8 cellular contexts compared by ENCODE assay signal in the genomic region with DNA sequence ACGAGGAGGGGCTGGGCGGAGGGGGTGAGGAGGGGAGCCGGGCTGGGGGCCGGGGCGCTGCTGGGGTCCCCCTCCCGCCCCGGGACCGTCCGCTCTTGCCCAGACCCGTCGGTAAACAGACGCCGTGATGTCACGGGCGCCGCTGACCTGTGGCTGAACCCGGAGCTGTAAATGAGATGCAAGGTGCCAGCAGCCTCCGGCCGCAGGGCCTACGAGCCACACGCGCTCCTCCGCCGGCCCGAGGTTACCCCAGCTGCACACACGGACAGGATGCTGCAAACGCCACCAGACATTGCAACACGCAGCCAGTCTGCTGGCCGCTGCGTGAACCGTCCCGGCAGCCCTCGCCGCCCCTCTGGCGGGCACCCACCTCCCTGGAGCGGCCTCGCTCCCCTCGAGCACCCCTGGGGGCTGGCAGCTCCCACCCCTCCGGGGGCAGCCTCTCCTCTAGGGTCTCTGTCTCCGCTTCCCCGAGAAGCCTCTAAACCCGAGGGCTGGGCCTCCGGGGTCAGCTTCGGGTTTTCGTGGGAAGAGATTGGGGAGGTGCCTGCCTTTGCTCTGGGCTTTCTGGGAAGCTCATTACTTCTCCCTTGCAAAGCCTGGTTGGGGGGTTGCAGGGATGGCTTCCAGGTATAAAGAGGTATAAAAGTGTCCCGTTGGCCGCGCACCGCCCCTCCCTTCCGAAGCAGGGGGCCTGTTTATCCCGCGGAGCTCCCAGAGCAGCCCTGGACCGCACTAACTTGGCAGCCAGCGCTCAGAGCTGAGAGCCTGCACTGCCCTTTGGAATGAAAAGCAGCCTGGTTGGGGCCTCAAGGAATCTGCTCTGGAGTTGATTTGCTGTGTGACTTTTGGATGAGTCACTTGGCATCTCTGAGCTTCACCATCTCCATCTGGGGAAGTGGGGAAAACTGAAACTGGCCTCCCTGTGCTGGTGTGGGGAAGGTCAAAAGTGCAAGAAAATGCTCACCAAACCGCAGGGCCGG. TPM values are rescaled to one million over a fixed set of nuclear protein-coding genes. Genes with fewer than 3 reads are reported as not detected.
DNase-seq lines count a peak whose midpoint lies in the region; ATAC-seq and TF ChIP-seq lines count a peak whose summit lies in the region.

No MANE protein-coding gene starts in this region.

- peak; percentile 94 for DNase-seq in DMS53 (lab: John Stamatoyannopoulos, UW)
- peak; percentile 89 for DNase-seq in WTC11 (ENCODE audit: low spot score)
- DNase-seq in foreskin fibroblast = peak; percentile 95 to 99
- DNase-seq in natural killer cell treated with Interleukin-12 subunit alpha and Interleukin-12 subunit beta and Interleukin-15 and Interleukin-18, amount 100 ng/mL, for 72 hours (ENCODE audit: low spot score) = peak; percentile 89
- no peak for DNase-seq in middle frontal gyrus (ENCODE audit: extremely low spot score, low spot score)
- no peak for DNase-seq in effector CD4-positive, alpha-beta T cell
- no peak for DNase-seq in stimulated activated naive CD4-positive, alpha-beta T cell treated with Interleukin-2 at 50 U/mL for 16 hours (lab: John Stamatoyannopoulos, UW)

- H3K27me3 Mint-ChIP-seq in WTC11 (ENCODE audit: low read depth) = peaks cover 5% of the 10 kb centered on the region; the same call in 1 of the 2 replicates
- H3K27me3 Mint-ChIP-seq in natural killer cell treated with Interleukin-12 subunit alpha and Interleukin-12 subunit beta and Interleukin-15 and Interleukin-18, amount 100 ng/mL, for 72 hours = no peaks in the 10 kb centered on the region

- ATAC-seq in HG03432 (IDR thresholded peaks at IDR 0.05; ENCODE audit: unreplicated experiment) = peak; percentile 77
- ATAC-seq in WTC11 = peak; percentile 64
- ATAC-seq in natural killer cell treated with Interleukin-12 subunit alpha and Interleukin-12 subunit beta and Interleukin-15 and Interleukin-18, amount 100 ng/mL, for 72 hours = peak; percentile 88 to 94

- H3K27ac Mint-ChIP-seq in WTC11 = no peak overlapping the region
- H3K27ac Mint-ChIP-seq in natural killer cell treated with Interleukin-12 subunit alpha and Interleukin-12 subunit beta and Interleukin-15 and Interleukin-18, amount 100 ng/mL, for 72 hours = peak overlapping the region in 1 of 2 donors; percentile 79

- H3K36me3 Mint-ChIP-seq in WTC11 = no peaks in the 10 kb centered on the region
- H3K36me3 Mint-ChIP-seq in natural killer cell treated with Interleukin-12 subunit alpha and Interleukin-12 subunit beta and Interleukin-15 and Interleukin-18, amount 100 ng/mL, for 72 hours = no peaks in the 10 kb centered on the region

- POLR2A ChIA-PET in WTC11 (lab: Charles Lee) = interaction anchor here (0.5 to 2.8 kb wide), 5 partner anchors 21 to 569 kb away, joined by 3 to 60 read pairs (median 5); partner anchors contain the start of gene DHRS3

- CTCF ChIA-PET in WTC11 (lab: Charles Lee) = interaction anchor here (1.1 to 8.2 kb wide), 10 partner anchors 20 to 321 kb away, joined by 3 to 67 read pairs (median 4); partner anchors contain the start of gene DHRS3

- TF ChIP-seq CTCF in WTC11 (IDR thresholded peaks at IDR 0.05) = no peak
- TF ChIP-seq CTCF in foreskin fibroblast (IDR thresholded peaks at IDR 0.05; ENCODE audit: low read depth, low read length) = no peak

- no peaks in the 10 kb centered on the region for H3K9me3 Mint-ChIP-seq in WTC11
- no peaks in the 10 kb centered on the region for H3K9me3 Mint-ChIP-seq in natural killer cell treated with Interleukin-12 subunit alpha and Interleukin-12 subunit beta and Interleukin-15 and Interleukin-18, amount 100 ng/mL, for 72 hours

- H3K4me1 Mint-ChIP-seq in WTC11 = peaks cover 61% of the 10 kb centered on the region
- H3K4me1 Mint-ChIP-seq in natural killer cell treated with Interleukin-12 subunit alpha and Interleukin-12 subunit beta and Interleukin-15 and Interleukin-18, amount 100 ng/mL, for 72 hours (ENCODE audit: low read depth in 2 of 2) = peaks cover 59 to 61% of the 10 kb centered on the region in 2 donors

- peak overlapping the region; percentile 19 to 44 for H3K4me3 ChIP-seq in foreskin fibroblast (ENCODE audit: low read depth in 1 of 2, low read length in 2 of 2)

- peak overlapping the region; percentile 61 for H3K4me3 Mint-ChIP-seq in WTC11
- peak overlapping the region; percentile 87 for H3K4me3 Mint-ChIP-seq in natural killer cell treated with Interleukin-12 subunit alpha and Interleukin-12 subunit beta and Interleukin-15 and Interleukin-18, amount 100 ng/mL, for 72 hours

TF ChIP-seq in WTC11, 78 proteins besides CTCF, POLR2A, EP300 and RAD21:
- TF ChIP-seq, protein P1, sequence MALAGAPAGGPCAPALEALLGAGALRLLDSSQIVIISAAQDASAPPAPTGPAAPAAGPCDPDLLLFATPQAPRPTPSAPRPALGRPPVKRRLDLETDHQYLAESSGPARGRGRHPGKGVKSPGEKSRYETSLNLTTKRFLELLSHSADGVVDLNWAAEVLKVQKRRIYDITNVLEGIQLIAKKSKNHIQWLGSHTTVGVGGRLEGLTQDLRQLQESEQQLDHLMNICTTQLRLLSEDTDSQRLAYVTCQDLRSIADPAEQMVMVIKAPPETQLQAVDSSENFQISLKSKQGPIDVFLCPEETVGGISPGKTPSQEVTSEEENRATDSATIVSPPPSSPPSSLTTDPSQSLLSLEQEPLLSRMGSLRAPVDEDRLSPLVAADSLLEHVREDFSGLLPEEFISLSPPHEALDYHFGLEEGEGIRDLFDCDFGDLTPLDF (CRISPR knock-in tag; IDR thresholded peaks at IDR 0.05) = no peak
- TF ChIP-seq TEAD4 (CRISPR knock-in tag; IDR thresholded peaks at IDR 0.05) = no peak
- TF ChIP-seq, protein P2, sequence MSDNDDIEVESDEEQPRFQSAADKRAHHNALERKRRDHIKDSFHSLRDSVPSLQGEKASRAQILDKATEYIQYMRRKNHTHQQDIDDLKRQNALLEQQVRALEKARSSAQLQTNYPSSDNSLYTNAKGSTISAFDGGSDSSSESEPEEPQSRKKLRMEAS (CRISPR knock-in tag; IDR thresholded peaks at IDR 0.05) = peak; percentile 94
- 0 out of 2 replicates have a peak, but pooled peaks have one; percentile 18 for TF ChIP-seq MYBL2 (CRISPR knock-in tag; IDR thresholded peaks at IDR 0.05)
- no peak for TF ChIP-seq ZNF263 (CRISPR knock-in tag; IDR thresholded peaks at IDR 0.05; ENCODE audit: low read depth)
- TF ChIP-seq FOXK1 (CRISPR knock-in tag; IDR thresholded peaks at IDR 0.05) = peak; percentile 84
- TF ChIP-seq ZNF423 (CRISPR knock-in tag; IDR thresholded peaks at IDR 0.05) = 0 out of 2 replicates have a peak, but pooled peaks have one; percentile 41
- no peak for TF ChIP-seq HMGA2 (CRISPR knock-in tag; IDR thresholded peaks at IDR 0.05)
- peak; percentile 55; the same call in 1 of the 2 replicates for TF ChIP-seq FOXP1 (CRISPR knock-in tag; IDR thresholded peaks at IDR 0.05; ENCODE audit: borderline replicate concordance)
- peak; percentile 44; the same call in 1 of the 2 replicates for TF ChIP-seq NFE2L1 (CRISPR knock-in tag; IDR thresholded peaks at IDR 0.05)
- 0 out of 2 replicates have a peak, but pooled peaks have one; percentile 32 for TF ChIP-seq ZNF232 (CRISPR knock-in tag; IDR thresholded peaks at IDR 0.05)
- 0 out of 2 replicates have a peak, but pooled peaks have one; percentile 38 for TF ChIP-seq ZNF281 (CRISPR knock-in tag; IDR thresholded peaks at IDR 0.05)

RNA-seq across cellular contexts. Expression of gene DHRS3, which starts 21.9 kb away (rescaled TPM):
- 37.6 to 37.9 TPM (median 37.7 TPM) in 3 replicates for total RNA-seq in WTC11 (2021)
- 100 to 1,000 TPM in 1 of 2 donors, 10 to 100 TPM in 1; 96.6 to 178 TPM for total RNA-seq in natural killer cell treated with Interleukin-12 subunit alpha and Interleukin-12 subunit beta and Interleukin-15 and Interleukin-18, amount 100 ng/mL, for 72 hours

RNA-seq across cellular contexts. Expression of gene AADACL4, which starts 47.8 kb away (rescaled TPM):
- 0.11 TPM in 1 of 3 replicates, not detected in the others for total RNA-seq in WTC11 (2021)
- not detected for total RNA-seq in natural killer cell treated with Interleukin-12 subunit alpha and Interleukin-12 subunit beta and Interleukin-15 and Interleukin-18, amount 100 ng/mL, for 72 hours

Comparison
In these comparisons a context has a peak if more than half of its experiments do, and no peak if none do; other contexts are left out.
1. DNase-seq: peak in DMS53 (single experiment), WTC11 (single experiment), foreskin fibroblast (2 of 2) and natural killer cell treated with Interleukin-12 subunit alpha and Interleukin-12 subunit beta and Interleukin-15 and Interleukin-18, amount 100 ng/mL, for 72 hours (single experiment); none in middle frontal gyrus (single experiment), effector CD4-positive, alpha-beta T cell (single experiment) and stimulated activated naive CD4-positive, alpha-beta T cell treated with Interleukin-2 at 50 U/mL for 16 hours (single experiment).
2. Peak in every context shown above with its lines, with median percentiles within 50 percentile points of each other: ATAC-seq.